In genomic region chr3:140500473-140500872, GRCh38 we compare ENCODE assay signal across 21 cellular contexts.
"Had no signal": no experiment of that assay in that cellular context is flagged by ENCODE, and none has a peak within 500 bp of the region (broad histone marks: within the 10 kb centered on the region; RNA-seq: fewer than 3 reads in every experiment).

No MANE protein-coding gene starts in this region.

- H3K27me3 Mint-ChIP-seq: stimulated activated naive CD8-positive, alpha-beta T cell treated with anti-CD3 and anti-CD28 coated beads, Interleukin-15, amount 100 ng/mL, for 72 hours had no signal

- H3K4me1 Mint-ChIP-seq: stimulated activated naive CD8-positive, alpha-beta T cell treated with anti-CD3 and anti-CD28 coated beads, Interleukin-15, amount 100 ng/mL, for 72 hours had no signal

- ATAC-seq: heart left ventricle; left colon; natural killer cell treated with Interleukin-12 subunit alpha and Interleukin-12 subunit beta and Interleukin-15 and Interleukin-18, amount 100 ng/mL, for 72 hours; stimulated activated naive B cell treated with anti-CD40 and anti-IgM and Interleukin-4, amounts not matched to agents 10 μg/mL and 1 μg/mL and 100 μg/mL, for 72 hours; stimulated activated naive CD8-positive, alpha-beta T cell treated with anti-CD3 and anti-CD28 coated beads, Interleukin-15, amount 100 ng/mL, for 72 hours had no signal

- H3K4me3 Mint-ChIP-seq: natural killer cell treated with Interleukin-12 subunit alpha and Interleukin-12 subunit beta and Interleukin-15 and Interleukin-18, amount 100 ng/mL, for 72 hours; neural progenitor cell; stimulated activated naive B cell treated with anti-CD40 and anti-IgM and Interleukin-4, amounts not matched to agents 10 μg/mL and 1 μg/mL and 100 μg/mL, for 72 hours; stimulated activated naive CD8-positive, alpha-beta T cell treated with anti-CD3 and anti-CD28 coated beads, Interleukin-15, amount 100 ng/mL, for 72 hours had no signal

- H3K4me1 ChIP-seq: right atrium auricular region, sigmoid colon had no signal

- H3K9me3 ChIP-seq: ovary, right atrium auricular region, sigmoid colon, thoracic aorta had no signal

- H3K4me2 ChIP-seq: neural progenitor cell had no signal

- DNase-seq: dorsolateral prefrontal cortex; effector CD8-positive, alpha-beta T cell; heart left ventricle; hippocampal formation; left colon; left ventricle myocardium superior; mesenchymal stem cell; midbrain; nucleus accumbens; ovary; sigmoid colon; stimulated activated CD4-positive, alpha-beta T cell treated with anti-CD3 and anti-CD28 coated beads, Interleukin-2, amount 100 ng/mL, for 24 hours; stimulated activated CD4-positive, alpha-beta T cell treated with anti-CD3 and anti-CD28 coated beads, Interleukin-4, amount 100 ng/mL, for 4 hours; stimulated activated naive B cell treated with anti-CD40 and anti-IgM and Interleukin-4, amounts not matched to agents 10 μg/mL and 1 μg/mL and 100 μg/mL, for 72 hours; stimulated activated naive CD8-positive, alpha-beta T cell treated with anti-CD3 and anti-CD28 coated beads, Interleukin-15, amount 100 ng/mL, for 72 hours had no signal

- H3K4me3 ChIP-seq: dorsolateral prefrontal cortex, heart left ventricle, lung, neural progenitor cell, ovary, right atrium auricular region, sigmoid colon, skin epidermis, thoracic aorta had no signal

- H3K27ac Mint-ChIP-seq: natural killer cell treated with Interleukin-12 subunit alpha and Interleukin-12 subunit beta and Interleukin-15 and Interleukin-18, amount 100 ng/mL, for 72 hours; neural progenitor cell; stimulated activated naive B cell treated with anti-CD40 and anti-IgM and Interleukin-4, amounts not matched to agents 10 μg/mL and 1 μg/mL and 100 μg/mL, for 72 hours; stimulated activated naive CD8-positive, alpha-beta T cell treated with anti-CD3 and anti-CD28 coated beads, Interleukin-15, amount 100 ng/mL, for 72 hours had no signal

- H3K27ac ChIP-seq: dorsolateral prefrontal cortex, neural progenitor cell, ovary, right atrium auricular region, sigmoid colon, skin epidermis, thoracic aorta had no signal

- H3K9me3 Mint-ChIP-seq: natural killer cell treated with Interleukin-12 subunit alpha and Interleukin-12 subunit beta and Interleukin-15 and Interleukin-18, amount 100 ng/mL, for 72 hours; neural progenitor cell; stimulated activated naive CD8-positive, alpha-beta T cell treated with anti-CD3 and anti-CD28 coated beads, Interleukin-15, amount 100 ng/mL, for 72 hours had no signal

- H3K27me3 ChIP-seq: dorsolateral prefrontal cortex, neural progenitor cell, ovary, right atrium auricular region, sigmoid colon had no signal

- H3K36me3 ChIP-seq: heart left ventricle, neural progenitor cell, ovary, right atrium auricular region, sigmoid colon, thoracic aorta had no signal

- H3K36me3 Mint-ChIP-seq: natural killer cell treated with Interleukin-12 subunit alpha and Interleukin-12 subunit beta and Interleukin-15 and Interleukin-18, amount 100 ng/mL, for 72 hours; neural progenitor cell; stimulated activated naive B cell treated with anti-CD40 and anti-IgM and Interleukin-4, amounts not matched to agents 10 μg/mL and 1 μg/mL and 100 μg/mL, for 72 hours had no signal
